ENCODE assay signal across 1 cellular context in the genomic region with DNA sequence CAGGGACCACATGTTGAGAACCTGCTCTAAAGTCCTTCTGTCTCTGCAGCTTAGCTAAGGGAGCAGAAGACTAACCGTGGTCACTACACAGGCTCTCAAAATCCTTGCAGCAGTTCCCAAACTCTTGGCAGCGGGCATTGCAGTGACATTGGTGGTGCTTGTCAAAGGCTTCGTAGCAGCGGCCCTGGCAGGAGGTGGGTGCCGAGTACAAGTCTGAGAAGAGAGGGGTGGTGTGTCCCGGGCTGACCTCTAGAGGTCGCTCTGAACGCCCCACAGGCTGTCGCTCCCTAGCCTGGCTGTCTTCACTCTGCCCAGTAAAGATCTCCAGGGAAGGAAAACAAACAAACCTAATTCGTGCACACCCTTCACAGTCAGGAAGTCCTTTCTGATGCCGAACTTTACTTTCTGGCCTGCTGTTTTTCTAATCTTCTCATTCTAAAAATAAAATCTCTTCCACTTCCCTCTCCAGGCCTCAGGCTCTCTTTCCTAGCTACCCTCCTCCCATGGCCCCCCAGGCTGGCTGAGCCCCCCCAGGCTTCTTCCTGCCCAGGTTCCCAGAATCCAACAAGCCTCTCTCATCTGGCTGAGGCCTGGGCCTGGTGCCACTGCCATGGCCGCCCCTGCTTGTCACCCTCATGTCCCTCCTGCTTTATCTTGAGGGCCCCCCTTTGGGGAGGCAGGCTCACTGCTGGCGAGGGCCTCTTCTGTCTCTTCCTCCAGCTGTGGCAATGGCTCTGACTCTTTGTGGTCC.
TF ChIP-seq lines count a peak whose summit lies in the region.

No MANE protein-coding gene starts in this region.

TF ChIP-seq in H1, 55 proteins besides CTCF, POLR2A, EP300 and RAD21:
- no peak for TF ChIP-seq KDM1A (IDR thresholded peaks at IDR 0.05; ENCODE audit: borderline replicate concordance, low read length)
- TF ChIP-seq HDAC2 (IDR thresholded peaks at IDR 0.05; ENCODE audit: borderline replicate concordance in 1 of 2, low read depth in 2 of 2, low read length in 2 of 2), result no peak
- no peak for TF ChIP-seq TCF12 (IDR thresholded peaks at IDR 0.05; ENCODE audit: low read depth, low read length)
- TF ChIP-seq SRF (IDR thresholded peaks at IDR 0.05; ENCODE audit: low read depth, low read length), result no peak
- no peak for TF ChIP-seq TAF7 (optimal IDR thresholded peaks at IDR 0.05; ENCODE audit: borderline replicate concordance, low read depth, low read length)
- TF ChIP-seq POLR2AphosphoS5 (IDR thresholded peaks at IDR 0.05; ENCODE audit: low read depth, low read length), result no peak
- no peak for TF ChIP-seq RBBP5 (IDR thresholded peaks at IDR 0.05; ENCODE audit: borderline replicate concordance, low read depth, low read length)
- no peak for TF ChIP-seq PHF8 (conservative IDR thresholded peaks at IDR 0.05; ENCODE audit: low read depth, low read length)
- TF ChIP-seq KDM5A (IDR thresholded peaks at IDR 0.05; ENCODE audit: low read length), result no peak
- TF ChIP-seq TBP (IDR thresholded peaks at IDR 0.05; ENCODE audit: low read depth, low read length), result no peak
- TF ChIP-seq, protein P1, sequence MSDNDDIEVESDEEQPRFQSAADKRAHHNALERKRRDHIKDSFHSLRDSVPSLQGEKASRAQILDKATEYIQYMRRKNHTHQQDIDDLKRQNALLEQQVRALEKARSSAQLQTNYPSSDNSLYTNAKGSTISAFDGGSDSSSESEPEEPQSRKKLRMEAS (IDR thresholded peaks at IDR 0.05), result peak; percentile 37; the same call in 1 of the 2 replicates
- TF ChIP-seq ZNF274 (IDR thresholded peaks at IDR 0.05; ENCODE audit: borderline replicate concordance, extremely low read depth, low read length), result no peak
- no peak for TF ChIP-seq RNF2 (IDR thresholded peaks at IDR 0.05; ENCODE audit: borderline replicate concordance, low read depth, low read length, missing control alignments, poor library complexity, severe bottlenecking)
- no peak for TF ChIP-seq BCL11A (IDR thresholded peaks at IDR 0.05; ENCODE audit: low read depth in 2 of 2, low read length in 2 of 2)
- TF ChIP-seq CTBP2 (IDR thresholded peaks at IDR 0.05; ENCODE audit: borderline replicate concordance, insufficient read depth, insufficient read length, low read length), result no peak
- TF ChIP-seq CREB1 (IDR thresholded peaks at IDR 0.05), result peak; percentile 52; the same call in 1 of the 2 replicates
- no peak for TF ChIP-seq CEBPB (IDR thresholded peaks at IDR 0.05; ENCODE audit: low read depth, low read length)
- peak; percentile 60 for TF ChIP-seq YY1 (IDR thresholded peaks at IDR 0.05; ENCODE audit: low read depth, low read length)
- no peak for TF ChIP-seq SIRT6 (IDR thresholded peaks at IDR 0.05; ENCODE audit: low read length)
- peak; percentile 77; the same call in 1 of the 2 replicates for TF ChIP-seq SP4 (IDR thresholded peaks at IDR 0.05; ENCODE audit: low read length)
- TF ChIP-seq CBX8 (IDR thresholded peaks at IDR 0.05; ENCODE audit: borderline replicate concordance, low read depth, low read length), result no peak
